ENCODE assay signal across 1 cellular context in genomic region chr5:73958037-73958436, GRCh38.
TF ChIP-seq lines count a peak whose summit lies in the region.

No MANE protein-coding gene starts in this region.

TF ChIP-seq in H1, 55 proteins besides CTCF, POLR2A, EP300 and RAD21 (continued from another document):
- TF ChIP-seq KDM4A (IDR thresholded peaks at IDR 0.05; ENCODE audit: low read depth, low read length, severe bottlenecking) (no peak), SAP30 (IDR thresholded peaks at IDR 0.05; ENCODE audit: insufficient read depth, insufficient replicate concordance, low read length) (no peak), CEBPB (IDR thresholded peaks at IDR 0.05; ENCODE audit: low read depth, low read length) (peak; percentile 82; the same call in 1 of the 2 replicates), SIX5 (IDR thresholded peaks at IDR 0.05; ENCODE audit: low read depth, low read length) (no peak), CTBP2 (IDR thresholded peaks at IDR 0.05; ENCODE audit: borderline replicate concordance, insufficient read depth, insufficient read length, low read length) (no peak)
